ENCODE assay signal across 35 cellular contexts in genomic region chr1:2985694-2986548, GRCh38. TPM values are rescaled to one million over a fixed set of nuclear protein-coding genes. Genes with fewer than 3 reads are reported as not detected.
"Had no signal": no experiment of that assay in that cellular context is flagged by ENCODE, and none has a peak within 500 bp of the region (broad histone marks: within the 10 kb centered on the region; RNA-seq: fewer than 3 reads in every experiment).

No MANE protein-coding gene starts in this region.

- H3K27ac Mint-ChIP-seq: activated naive CD4-positive, alpha-beta T cell treated with anti-CD3 and anti-CD28 coated beads for 36 hours; activated T-cell treated with anti-CD3 and anti-CD28 coated beads, Interleukin-2, amount 50 U/mL, for 72 hours; effector memory CD8-positive, alpha-beta T cell; stimulated activated memory B cell treated with anti-CD40 and anti-IgM and Interleukin-4, amounts not matched to agents 10 μg/mL and 1 μg/mL and 100 μg/mL, for 72 hours; T-helper 1 cell treated with Interleukin-12 subunit alpha and Interleukin-12 subunit beta and Interleukin-4 antibody, amounts not matched to agents 30 μg/mL and 1 μg/mL, for 36 hours had no signal

- H3K4me1 Mint-ChIP-seq: neural crest cell; stimulated activated memory B cell treated with anti-CD40 and anti-IgM and Interleukin-4, amounts not matched to agents 10 μg/mL and 1 μg/mL and 100 μg/mL, for 72 hours had no signal

- H3K4me1 ChIP-seq: breast epithelium, gastrocnemius medialis, stomach, suprapubic skin had no signal

- H3K4me2 ChIP-seq: hepatocyte, smooth muscle cell had no signal

- H3K4me3 ChIP-seq: breast epithelium, coronary artery, gastrocnemius medialis, hepatocyte, right atrium auricular region, smooth muscle cell, stomach, suprapubic skin had no signal

- FAIRE-seq: TTC549, urothelium cell line had no signal

- H3K36me3 ChIP-seq: breast epithelium, gastrocnemius medialis, right atrium auricular region, stomach, suprapubic skin had no signal

- H3K9me3 Mint-ChIP-seq: activated naive CD4-positive, alpha-beta T cell treated with anti-CD3 and anti-CD28 coated beads for 36 hours; activated T-cell treated with anti-CD3 and anti-CD28 coated beads, Interleukin-2, amount 50 U/mL, for 72 hours; effector memory CD8-positive, alpha-beta T cell; T-helper 1 cell treated with Interleukin-12 subunit alpha and Interleukin-12 subunit beta and Interleukin-4 antibody, amounts not matched to agents 30 μg/mL and 1 μg/mL, for 36 hours had no signal

- H3K79me2 ChIP-seq: hepatocyte had no signal

- H3K9me3 ChIP-seq: breast epithelium, gastrocnemius medialis, right atrium auricular region, stomach, suprapubic skin had no signal

- DNase-seq: activated CD4-positive, alpha-beta T cell treated with anti-CD3 and anti-CD28 coated beads for 4 hours; activated CD4-positive, alpha-beta T cell treated with anti-CD3 and anti-CD28 coated beads, Interleukin-2, amount 50 U/mL, for 4 hours; activated effector memory CD4-positive, alpha-beta T cell treated with Interleukin-2 at 50 U/mL for 16 hours; activated naive CD4-positive, alpha-beta T cell treated with anti-CD3 and anti-CD28 coated beads for 36 hours; activated T-cell treated with anti-CD3 and anti-CD28 coated beads for 4 hours; activated T-cell treated with anti-CD3 and anti-CD28 coated beads, Interleukin-2, amount 50 U/mL, for 72 hours; amniotic stem cell; cerebellar nuclear complex; effector memory CD8-positive, alpha-beta T cell; erythroblast; gastrocnemius medialis; left cardiac atrium; left ventricle myocardium superior; mammary epithelial cell; stimulated activated CD4-positive, alpha-beta T cell treated with anti-CD3 and anti-CD28 coated beads, Interleukin-1b, Interleukin-23, amount 100 ng/mL, for 48 hours; stimulated activated CD4-positive, alpha-beta T cell treated with anti-CD3 and anti-CD28 coated beads, Interleukin-4, amount 100 ng/mL, for 4 hours; stimulated activated CD8-positive, alpha-beta memory T cell treated with anti-CD3 and anti-CD28 coated beads, Interleukin-4, amount 100 ng/mL, for 48 hours; stomach; SW 1271; T-helper 9 cell; trophoblast cell had no signal

- H3K4me3 Mint-ChIP-seq: activated naive CD4-positive, alpha-beta T cell treated with anti-CD3 and anti-CD28 coated beads for 36 hours; activated T-cell treated with anti-CD3 and anti-CD28 coated beads, Interleukin-2, amount 50 U/mL, for 72 hours; effector memory CD8-positive, alpha-beta T cell; neural crest cell; stimulated activated memory B cell treated with anti-CD40 and anti-IgM and Interleukin-4, amounts not matched to agents 10 μg/mL and 1 μg/mL and 100 μg/mL, for 72 hours; T-helper 1 cell treated with Interleukin-12 subunit alpha and Interleukin-12 subunit beta and Interleukin-4 antibody, amounts not matched to agents 30 μg/mL and 1 μg/mL, for 36 hours had no signal

- H3K27ac ChIP-seq: breast epithelium, coronary artery, gastrocnemius medialis, hepatocyte, right atrium auricular region, stomach, suprapubic skin, VCaP had no signal

- H2AFZ ChIP-seq: hepatocyte had no signal

- H3K36me3 Mint-ChIP-seq: stimulated activated memory B cell treated with anti-CD40 and anti-IgM and Interleukin-4, amounts not matched to agents 10 μg/mL and 1 μg/mL and 100 μg/mL, for 72 hours had no signal

- ATAC-seq: activated T-cell treated with anti-CD3 and anti-CD28 coated beads, Interleukin-2, amount 50 U/mL, for 72 hours; effector memory CD8-positive, alpha-beta T cell; gastrocnemius medialis; left cardiac atrium; left ventricle myocardium superior; stimulated activated memory B cell treated with anti-CD40 and anti-IgM and Interleukin-4, amounts not matched to agents 10 μg/mL and 1 μg/mL and 100 μg/mL, for 72 hours had no signal

- H3K27me3 ChIP-seq: hepatocyte, right atrium auricular region had no signal

RNA-seq across cellular contexts. Expression of gene ACTRT2, which starts 35.3 kb away (rescaled TPM):
- total RNA-seq: activated naive CD4-positive, alpha-beta T cell treated with anti-CD3 and anti-CD28 coated beads for 36 hours; activated T-cell treated with anti-CD3 and anti-CD28 coated beads, Interleukin-2, amount 50 U/mL, for 72 hours; breast epithelium; gastrocnemius medialis; hepatocyte; left cardiac atrium; left ventricle myocardium superior; mammary epithelial cell; mucosa of gallbladder; neural crest cell; pulmonary artery endothelial cell; right atrium auricular region; smooth muscle cell; stomach; suprapubic skin had no signal
- polyA plus RNA-seq: hepatocyte, mammary epithelial cell, smooth muscle cell, stomach had no signal
